29 cellular contexts compared by ENCODE assay signal in genomic region chr7:41108821-41109220, GRCh38.
"Had no signal": no experiment of that assay in that cellular context is flagged by ENCODE, and none has a peak within 500 bp of the region (broad histone marks: within the 10 kb centered on the region; RNA-seq: fewer than 3 reads in every experiment).

No MANE protein-coding gene starts in this region.

- DNase-seq: activated CD4-positive, alpha-beta memory T cell treated with anti-CD3 and anti-CD28 coated beads, Interleukin-2, amount 10 ng/mL, durations not matched to agents 7 days and 5 days; activated CD4-positive, alpha-beta T cell treated with anti-CD3 and anti-CD28 coated beads for 1 hour; activated CD4-positive, alpha-beta T cell treated with anti-CD3 and anti-CD28 coated beads, Interleukin-2, amount 10 ng/mL, durations not matched to agents 7 days and 5 days; activated CD8-positive, alpha-beta memory T cell treated with anti-CD3 and anti-CD28 coated beads, Interleukin-2, amount 50 U/mL, for 48 hours; activated gamma-delta T cell treated with Interleukin-2 at 50 U/mL for 16 hours; activated naive CD4-positive, alpha-beta T cell treated with anti-CD3 and anti-CD28 coated beads, Interleukin-2, amount 50 U/mL, for 16 hours; activated T-cell treated with anti-CD3 and anti-CD28 coated beads, Interleukin-2, amount 50 U/mL, for 24 hours; amygdala; central memory CD4-positive, alpha-beta T cell; endodermal cell; glutamatergic neuron; kidney; natural killer cell; occipital lobe; psoas muscle; sigmoid colon; spleen; stimulated activated naive CD4-positive, alpha-beta T cell; T-helper 2 cell; tibial artery; upper lobe of right lung had no signal

- H3K79me2 ChIP-seq: parathyroid adenoma had no signal

- H3K27me3 Mint-ChIP-seq: activated CD4-positive, alpha-beta memory T cell treated with anti-CD3 and anti-CD28 coated beads, Interleukin-2, amount 10 ng/mL, durations not matched to agents 7 days and 5 days; activated CD4-positive, alpha-beta T cell treated with anti-CD3 and anti-CD28 coated beads, Interleukin-2, amount 10 ng/mL, durations not matched to agents 7 days and 5 days; activated T-cell treated with anti-CD3 and anti-CD28 coated beads, Interleukin-2, amount 50 U/mL, for 24 hours; dendritic cell treated with granulocyte-macrophage colony-stimulating factor and Interleukin-4, amounts not matched to agents 40 ng/mL and 50 ng/mL, for 4 days had no signal

- H3K27ac ChIP-seq: esophagus muscularis mucosa, neural progenitor cell, parathyroid adenoma, psoas muscle, sigmoid colon, spleen, suprapubic skin, tibial artery, upper lobe of right lung had no signal

- FAIRE-seq: frontal cortex, kidney had no signal

- H3K36me3 ChIP-seq: esophagus muscularis mucosa, neural progenitor cell, sigmoid colon, spleen, suprapubic skin, tibial artery, upper lobe of right lung had no signal

- ATAC-seq: natural killer cell, psoas muscle, upper lobe of right lung, WTC11 had no signal

- H3K4me1 ChIP-seq: parathyroid adenoma, psoas muscle, sigmoid colon, spleen, tibial artery, upper lobe of right lung had no signal

- H3K27ac Mint-ChIP-seq: activated CD4-positive, alpha-beta memory T cell treated with anti-CD3 and anti-CD28 coated beads, Interleukin-2, amount 10 ng/mL, durations not matched to agents 7 days and 5 days; activated CD4-positive, alpha-beta T cell treated with anti-CD3 and anti-CD28 coated beads, Interleukin-2, amount 10 ng/mL, durations not matched to agents 7 days and 5 days; activated T-cell treated with anti-CD3 and anti-CD28 coated beads, Interleukin-2, amount 50 U/mL, for 24 hours; dendritic cell treated with granulocyte-macrophage colony-stimulating factor and Interleukin-4, amounts not matched to agents 40 ng/mL and 50 ng/mL, for 4 days; endodermal cell; memory B cell; natural killer cell; neural progenitor cell; WTC11 had no signal

- H3K4me3 Mint-ChIP-seq: activated CD4-positive, alpha-beta memory T cell treated with anti-CD3 and anti-CD28 coated beads, Interleukin-2, amount 10 ng/mL, durations not matched to agents 7 days and 5 days; activated CD4-positive, alpha-beta T cell treated with anti-CD3 and anti-CD28 coated beads, Interleukin-2, amount 10 ng/mL, durations not matched to agents 7 days and 5 days; activated T-cell treated with anti-CD3 and anti-CD28 coated beads, Interleukin-2, amount 50 U/mL, for 24 hours; dendritic cell treated with granulocyte-macrophage colony-stimulating factor and Interleukin-4, amounts not matched to agents 40 ng/mL and 50 ng/mL, for 4 days; endodermal cell; memory B cell; natural killer cell; neural progenitor cell; WTC11 had no signal

- H2AFZ ChIP-seq: neural progenitor cell, parathyroid adenoma had no signal

- H3K27me3 ChIP-seq: esophagus muscularis mucosa, sigmoid colon, spleen, suprapubic skin, tibial artery, upper lobe of right lung had no signal

- H3K4me2 ChIP-seq: neural progenitor cell had no signal

- H3K4me3 ChIP-seq: esophagus muscularis mucosa, neural progenitor cell, psoas muscle, sigmoid colon, spleen, suprapubic skin, tibial artery, upper lobe of right lung had no signal

- H3K4me1 Mint-ChIP-seq: activated CD4-positive, alpha-beta memory T cell treated with anti-CD3 and anti-CD28 coated beads, Interleukin-2, amount 10 ng/mL, durations not matched to agents 7 days and 5 days; activated CD4-positive, alpha-beta T cell treated with anti-CD3 and anti-CD28 coated beads, Interleukin-2, amount 10 ng/mL, durations not matched to agents 7 days and 5 days; memory B cell; natural killer cell had no signal

- H3K9me3 Mint-ChIP-seq: activated CD4-positive, alpha-beta T cell treated with anti-CD3 and anti-CD28 coated beads, Interleukin-2, amount 10 ng/mL, durations not matched to agents 7 days and 5 days; dendritic cell treated with granulocyte-macrophage colony-stimulating factor and Interleukin-4, amounts not matched to agents 40 ng/mL and 50 ng/mL, for 4 days; endodermal cell; memory B cell; neural progenitor cell had no signal

- H3K9me3 ChIP-seq: esophagus muscularis mucosa, psoas muscle, sigmoid colon, suprapubic skin, tibial artery, upper lobe of right lung had no signal

- H3K36me3 Mint-ChIP-seq: memory B cell, natural killer cell, neural progenitor cell, WTC11 had no signal

- H3K9ac ChIP-seq: neural progenitor cell, parathyroid adenoma had no signal
